In the genomic region with DNA sequence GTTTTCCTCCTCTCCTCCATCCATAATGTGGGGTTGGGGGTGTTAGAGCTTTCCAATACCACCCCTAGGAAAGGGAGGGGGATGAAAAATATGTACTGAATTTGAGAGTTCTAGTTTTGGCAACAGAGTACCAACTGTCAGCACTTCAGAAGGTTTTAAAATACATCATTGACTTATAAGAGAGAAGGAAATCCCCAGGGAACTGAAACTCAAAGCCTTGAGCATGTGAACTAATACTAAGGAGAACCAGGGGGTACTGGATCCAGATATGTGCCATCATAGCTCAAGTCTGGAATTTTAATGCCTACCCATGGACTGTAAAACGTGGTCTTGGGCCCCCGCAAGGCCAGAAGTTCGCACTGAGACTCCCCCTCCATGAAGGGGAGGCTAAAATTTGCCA, we compare ENCODE assay signal across 22 cellular contexts. TPM values are rescaled to one million over a fixed set of nuclear protein-coding genes. Genes with fewer than 3 reads are reported as not detected.
"Had no signal": no experiment of that assay in that cellular context is flagged by ENCODE, and none has a peak within 500 bp of the region (broad histone marks: within the 10 kb centered on the region; RNA-seq: fewer than 3 reads in every experiment).

No MANE protein-coding gene starts in this region.

- H3K27me3 Mint-ChIP-seq: activated CD8-positive, alpha-beta T cell treated with anti-CD3 and anti-CD28 coated beads for 36 hours had no signal

- H3K27ac Mint-ChIP-seq: activated CD8-positive, alpha-beta T cell treated with anti-CD3 and anti-CD28 coated beads for 36 hours; activated naive CD4-positive, alpha-beta T cell treated with anti-CD3 and anti-CD28 coated beads, Interleukin-2, amount 50 U/mL, for 72 hours; naive thymus-derived CD8-positive, alpha-beta T cell; stimulated activated naive CD8-positive, alpha-beta T cell treated with anti-CD3 and anti-CD28 coated beads, Interleukin-15, Interleukin-2, amounts not matched to agents 100 ng/mL and 50 ng/mL, for 24 hours; T-helper 1 cell treated with Interleukin-12 subunit alpha and Interleukin-12 subunit beta and Interleukin-4 antibody, amounts not matched to agents 30 μg/mL and 1 μg/mL, for 36 hours had no signal

- H3K79me2 ChIP-seq: parathyroid adenoma had no signal

- H3K36me3 ChIP-seq: cardiac muscle cell, neutrophil, suprapubic skin had no signal

- H3K27ac ChIP-seq: cardiac muscle cell, neutrophil, parathyroid adenoma, suprapubic skin had no signal

- H3K9ac ChIP-seq: parathyroid adenoma had no signal

- H3K4me3 ChIP-seq: cardiac muscle cell, suprapubic skin had no signal

- H3K4me1 ChIP-seq: parathyroid adenoma, suprapubic skin had no signal

- DNase-seq: activated CD4-positive, alpha-beta T cell treated with anti-CD3 and anti-CD28 coated beads for 4 hours; activated CD8-positive, alpha-beta memory T cell treated with anti-CD3 and anti-CD28 coated beads, Interleukin-2, amount 50 U/mL, for 4 hours; activated CD8-positive, alpha-beta T cell treated with anti-CD3 and anti-CD28 coated beads for 36 hours; activated gamma-delta T cell; activated T-cell treated with anti-CD3 and anti-CD28 coated beads, Interleukin-2, amount 50 U/mL, for 48 hours; erythroblast; hypothalamus; left ventricle myocardium superior; mesenchymal stem cell; naive thymus-derived CD8-positive, alpha-beta T cell; retina; small intestine; trophoblast cell had no signal

- H3K4me1 Mint-ChIP-seq: naive thymus-derived CD8-positive, alpha-beta T cell had no signal

- H3K9me3 ChIP-seq: neutrophil, suprapubic skin had no signal

- H2AFZ ChIP-seq: parathyroid adenoma had no signal

- H3K4me3 Mint-ChIP-seq: activated CD8-positive, alpha-beta T cell treated with anti-CD3 and anti-CD28 coated beads for 36 hours; naive thymus-derived CD8-positive, alpha-beta T cell; stimulated activated naive CD8-positive, alpha-beta T cell treated with anti-CD3 and anti-CD28 coated beads, Interleukin-15, Interleukin-2, amounts not matched to agents 100 ng/mL and 50 ng/mL, for 24 hours; T-helper 1 cell treated with Interleukin-12 subunit alpha and Interleukin-12 subunit beta and Interleukin-4 antibody, amounts not matched to agents 30 μg/mL and 1 μg/mL, for 36 hours had no signal

- H3K27me3 ChIP-seq: cardiac muscle cell, neutrophil had no signal

RNA-seq across cellular contexts. Expression of gene CACNG5, which starts 15.8 kb away (rescaled TPM):
- total RNA-seq: activated CD8-positive, alpha-beta T cell treated with anti-CD3 and anti-CD28 coated beads for 36 hours; activated naive CD4-positive, alpha-beta T cell treated with anti-CD3 and anti-CD28 coated beads, Interleukin-2, amount 50 U/mL, for 72 hours; cardiac muscle cell; kidney epithelial cell; left ventricle myocardium superior; mucosa of gallbladder; naive thymus-derived CD8-positive, alpha-beta T cell; suprapubic skin had no signal
- polyA plus RNA-seq: cardiac muscle cell; naive thymus-derived CD8-positive, alpha-beta T cell; small intestine had no signal
